1 cellular context compared by ENCODE assay signal in genomic region chr22:37244114-37244921, GRCh38.
TF ChIP-seq lines count a peak whose summit lies in the region.

TSS of gene RAC2 (minus strand) at chr22:37244269. CDS start at chr22:37244148, 121 bp downstream.

TF ChIP-seq in GM12878, 131 proteins besides CTCF, POLR2A, EP300 and RAD21 (continued from another document and continues in another):
- TF ChIP-seq E4F1 (IDR thresholded peaks at IDR 0.05; ENCODE audit: borderline replicate concordance, partially characterized antibody) (no peak), HDAC6 (IDR thresholded peaks at IDR 0.05; ENCODE audit: unreplicated experiment) (no peak), MTA2 (IDR thresholded peaks at IDR 0.05; ENCODE audit: low read depth) (peak; percentile 55), SMC3 (IDR thresholded peaks at IDR 0.05; ENCODE audit: borderline replicate concordance, low read length) (no peak), FOS (IDR thresholded peaks at IDR 0.05; ENCODE audit: borderline replicate concordance, extremely low read depth, insufficient read length) (no peak), NFXL1 (IDR thresholded peaks at IDR 0.05; ENCODE audit: borderline replicate concordance) (no peak), ZZZ3 (IDR thresholded peaks at IDR 0.05; ENCODE audit: control insufficient read depth, insufficient read length, low read depth) (no peak), IRF4 (IDR thresholded peaks at IDR 0.05; ENCODE audit: low read depth, low read length) (0 out of 2 replicates have a peak, but pooled peaks have one; percentile 6), POU2F2 (IDR thresholded peaks at IDR 0.05; ENCODE audit: borderline replicate concordance, low read depth, low read length) (peak; percentile 75; the same call in 1 of the 3 replicates), SMAD5 (IDR thresholded peaks at IDR 0.05; ENCODE audit: low read depth) (peak; percentile 89), JUND (IDR thresholded peaks at IDR 0.05; ENCODE audit: low read depth, low read length) (no peak), HSF1 (IDR thresholded peaks at IDR 0.05; ENCODE audit: low read depth, low read length) (no peak), ZNF384 (IDR thresholded peaks at IDR 0.05; ENCODE audit: borderline replicate concordance, low read depth, low read length) (no peak), TARDBP (IDR thresholded peaks at IDR 0.05; ENCODE audit: borderline replicate concordance) (0 out of 2 replicates have a peak, but pooled peaks have one; percentile 40), PBX3 (IDR thresholded peaks at IDR 0.05; ENCODE audit: insufficient replicate concordance, low read depth, low read length) (peak; percentile 47), ZNF207 (IDR thresholded peaks at IDR 0.05; ENCODE audit: borderline replicate concordance) (0 out of 2 replicates have a peak, but pooled peaks have one; percentile 54), MTA3 (IDR thresholded peaks at IDR 0.05; ENCODE audit: borderline replicate concordance, low read length) (no peak), NKRF (conservative IDR thresholded peaks at IDR 0.05) (peak; percentile 88), TCF7 (IDR thresholded peaks at IDR 0.05; ENCODE audit: borderline replicate concordance) (no peak), ZNF24 (IDR thresholded peaks at IDR 0.05) (no peak), ASH2L (IDR thresholded peaks at IDR 0.05; ENCODE audit: borderline replicate concordance, low read depth) (no peak), RUNX3 (IDR thresholded peaks at IDR 0.05; ENCODE audit: low read length) (no peak), EZH2 (IDR thresholded peaks at IDR 0.05; ENCODE audit: borderline replicate concordance, control insufficient read depth, low read depth, low read length) (no peak), TCF3 (IDR thresholded peaks at IDR 0.05; ENCODE audit: borderline replicate concordance, insufficient read depth, low read depth, low read length) (peak; percentile 81), REST (IDR thresholded peaks at IDR 0.05; ENCODE audit: low read depth, low read length) (no peak), ELK1 (IDR thresholded peaks at IDR 0.05; ENCODE audit: low read depth, low read length) (0 out of 2 replicates have a peak, but pooled peaks have one; percentile 20), KDM1A (IDR thresholded peaks at IDR 0.05; ENCODE audit: borderline replicate concordance) (no peak), HDGF (IDR thresholded peaks at IDR 0.05) (peak; percentile 94), SREBF1 (IDR thresholded peaks at IDR 0.05; ENCODE audit: low read length) (no peak), IKZF1 (conservative IDR thresholded peaks at IDR 0.05) (peak; percentile 87), STAT1 (conservative IDR thresholded peaks at IDR 0.05) (no peak), ZBTB4 (CRISPR knock-in tag; IDR thresholded peaks at IDR 0.05) (no peak), NFYA (IDR thresholded peaks at IDR 0.05; ENCODE audit: borderline replicate concordance, low read depth, low read length) (no peak), CHD4 (IDR thresholded peaks at IDR 0.05) (no peak), SPI1 (IDR thresholded peaks at IDR 0.05; ENCODE audit: borderline replicate concordance, insufficient read depth, low read depth, low read length) (peak; percentile 52; the same call in 1 of the 2 replicates), PAX5 (IDR thresholded peaks at IDR 0.05; ENCODE audit: borderline replicate concordance, low read depth, low read length) (peak; percentile 44; the same call in 1 of the 2 replicates), SUZ12 (IDR thresholded peaks at IDR 0.05; ENCODE audit: unreplicated experiment) (no peak), CHD1 (IDR thresholded peaks at IDR 0.05; ENCODE audit: low read depth, low read length) (no peak), PKNOX1 (IDR thresholded peaks at IDR 0.05) (0 out of 2 replicates have a peak, but pooled peaks have one; percentile 7), ZNF687 (IDR thresholded peaks at IDR 0.05) (peak; percentile 67)
